In genomic region chr6:168895102-168895812, GRCh38 we compare ENCODE assay signal across 8 cellular contexts.
A peak's percentile ranks its signal among the peaks of the same experiment; 100 is the strongest.
DNase-seq lines count a peak whose midpoint lies in the region; ATAC-seq lines count a peak whose summit lies in the region.

No MANE protein-coding gene starts in this region.

- DNase-seq in AG08396 (ENCODE audit: low spot score) (peak; percentile 94), NCI-H2196 treated with DMSO at 0.1 percent for 48 hours (lab: John Stamatoyannopoulos, UW; ENCODE audit: unreplicated experiment) (peak; percentile 25), cerebellum (ENCODE audit: low spot score) (peak; percentile 62), left lobe of liver (ENCODE audit: low spot score) (peak; percentile 73)
- peak; percentile 67 to 74 for DNase-seq in activated CD4-positive, alpha-beta T cell treated with anti-CD3 and anti-CD28 coated beads for 24 hours (ENCODE audit: low read depth in 2 of 2)
- peak; percentile 83 to 85 for DNase-seq in stimulated activated CD4-positive, alpha-beta T cell treated with anti-CD3 and anti-CD28 coated beads, Interleukin-2, amount 100 ng/mL, for 24 hours

- ATAC-seq in GM18867 (IDR thresholded peaks at IDR 0.05; ENCODE audit: unreplicated experiment) (peak; percentile 99), HG03103 (IDR thresholded peaks at IDR 0.05; ENCODE audit: low read depth, unreplicated experiment) (peak; percentile 99), left lobe of liver (peak; percentile 98)

Comparison
In these comparisons a context has a peak if more than half of its experiments do, and no peak if none do; other contexts are left out.
1. Peak in every context shown above with its lines: DNase-seq and ATAC-seq.
2. DNase-seq: peak in every context shown above with its lines; median percentile 94 in AG08396; 84 in stimulated activated CD4-positive, alpha-beta T cell treated with anti-CD3 and anti-CD28 coated beads, Interleukin-2, amount 100 ng/mL, for 24 hours; 73 in left lobe of liver; 70 in activated CD4-positive, alpha-beta T cell treated with anti-CD3 and anti-CD28 coated beads for 24 hours; 62 in cerebellum; 25 in NCI-H2196 treated with DMSO at 0.1 percent for 48 hours.